In the genomic region with DNA sequence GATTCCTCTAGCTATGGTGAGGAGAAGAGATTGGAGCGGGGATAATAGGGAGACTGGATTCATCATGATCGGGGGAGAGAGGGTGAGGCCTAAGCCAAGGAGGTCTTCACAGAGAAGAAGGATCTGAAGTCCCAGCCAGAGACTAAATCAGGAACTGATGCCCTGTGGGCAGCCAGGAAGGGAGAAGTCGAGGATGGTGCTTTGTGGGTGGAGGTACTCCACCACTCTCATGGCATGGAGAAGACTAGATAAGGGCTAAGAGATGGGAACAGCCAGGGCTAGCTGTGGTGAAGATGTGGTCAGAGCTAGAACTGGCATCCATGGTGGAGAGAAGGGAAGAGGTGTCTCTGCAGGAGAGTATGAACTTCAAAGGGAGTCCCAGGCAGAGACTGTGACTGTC, we compare ENCODE assay signal across 1 cellular context.
TF ChIP-seq lines count a peak whose summit lies in the region.

No MANE protein-coding gene starts in this region.

TF ChIP-seq in HepG2, 621 proteins besides CTCF, POLR2A, EP300 and RAD21:
- TF ChIP-seq, protein P1, sequence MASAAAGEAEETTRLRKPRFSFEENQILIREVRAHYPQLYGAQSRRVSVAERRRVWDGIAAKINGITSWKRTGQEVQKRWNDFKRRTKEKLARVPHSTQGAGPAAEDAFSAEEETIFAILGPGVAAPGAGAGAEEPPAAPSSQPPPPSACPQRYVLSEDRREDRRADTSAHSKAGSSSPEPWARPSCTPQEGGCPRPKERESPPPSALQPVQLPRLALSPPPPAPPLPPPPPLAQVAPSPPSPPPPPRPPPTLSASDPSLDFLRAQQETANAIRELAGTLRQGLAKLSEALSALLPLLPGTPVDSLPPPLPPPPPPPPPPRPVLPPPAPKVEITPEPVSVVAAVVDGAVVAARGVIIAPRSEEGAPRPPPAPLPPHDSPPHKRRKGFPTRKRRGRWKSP (CRISPR knock-in tag; IDR thresholded peaks at IDR 0.05), result 0 out of 2 replicates have a peak, but pooled peaks have one; percentile 6
- 0 out of 2 replicates have a peak, but pooled peaks have one; percentile 34 for TF ChIP-seq ZNF354B (CRISPR knock-in tag; IDR thresholded peaks at IDR 0.05)
- TF ChIP-seq MLXIP (CRISPR knock-in tag; IDR thresholded peaks at IDR 0.05; ENCODE audit: borderline replicate concordance), result no peak
- TF ChIP-seq HDAC2 (CRISPR knock-in tag; IDR thresholded peaks at IDR 0.05), result no peak
